Comparison of ENCODE assay signal across 7 cellular contexts in the genomic region with DNA sequence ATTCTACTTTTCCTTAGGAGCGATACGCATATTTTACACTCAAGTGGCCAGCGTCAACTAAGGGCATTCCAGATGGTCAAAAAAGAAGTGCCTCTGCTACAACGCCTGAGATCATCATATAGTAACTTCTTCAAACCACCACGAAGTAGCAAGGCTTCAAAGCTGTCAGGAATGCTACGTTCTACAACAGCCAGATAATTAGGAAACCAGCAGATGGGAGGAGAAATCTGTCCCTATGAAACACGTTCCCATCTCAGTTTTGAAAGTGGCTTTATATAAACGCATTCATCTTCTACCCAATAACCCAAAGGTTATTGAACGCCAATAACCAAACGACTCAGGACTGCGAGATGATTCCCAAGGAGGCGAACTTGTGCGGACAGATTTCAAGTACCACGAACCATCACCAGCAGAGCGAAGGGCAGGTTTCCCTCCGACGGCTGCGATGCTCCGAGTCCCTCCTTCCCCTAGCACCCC.
DNase-seq lines count a peak whose midpoint lies in the region; ATAC-seq and TF ChIP-seq lines count a peak whose summit lies in the region.

No MANE protein-coding gene starts in this region.

- H4K20me1 ChIP-seq in DND-41 (ENCODE audit: insufficient read depth, low read length): peaks cover 16% of the 10 kb centered on the region; the same call in 1 of the 2 replicates

- no peak for DNase-seq in DND-41
- peak; percentile 8 for DNase-seq in germinal center (ENCODE audit: low spot score)
- no peak for DNase-seq in NCI-H2107 treated with DMSO at 0.1 percent for 48 hours (lab: John Stamatoyannopoulos, UW; ENCODE audit: unreplicated experiment)

- ATAC-seq in DND-41 (ENCODE audit: insufficient read depth, low read depth): no peak
- peak; percentile 2 for ATAC-seq in HG02840 (IDR thresholded peaks at IDR 0.05; ENCODE audit: low FRiP score, unreplicated experiment)
- no peak for ATAC-seq in HG03139 (IDR thresholded peaks at IDR 0.05; ENCODE audit: unreplicated experiment)

- H3K27me3 ChIP-seq in DND-41 (ENCODE audit: insufficient read depth, low read length, poor library complexity): no peaks in the 10 kb centered on the region
- no peaks in the 10 kb centered on the region for H3K27me3 ChIP-seq in rectal smooth muscle tissue (ENCODE audit: control insufficient read depth, insufficient read depth, low read length)

- H3K36me3 ChIP-seq in DND-41 (ENCODE audit: insufficient read depth, low read length): peaks cover 17% of the 10 kb centered on the region
- no peaks in the 10 kb centered on the region for H3K36me3 ChIP-seq in rectal smooth muscle tissue (ENCODE audit: control insufficient read depth, insufficient read depth, low read length)

- peak overlapping the region; percentile 89 for H3K4me2 ChIP-seq in DND-41 (ENCODE audit: insufficient read depth, low read length)

- peak overlapping the region; percentile 86 for H3K27ac ChIP-seq in DND-41 (ENCODE audit: low read length)
- peak overlapping the region; percentile 8 for H3K27ac ChIP-seq in rectal smooth muscle tissue (ENCODE audit: low read depth, low read length)

- TF ChIP-seq CTCF in DND-41 (IDR thresholded peaks at IDR 0.05; ENCODE audit: borderline replicate concordance, extremely low read depth, low read length, poor library complexity, severe bottlenecking) (no peak), WI38 (IDR thresholded peaks at IDR 0.05; ENCODE audit: low read depth, low read length) (no peak)

- H3K79me2 ChIP-seq in DND-41 (ENCODE audit: insufficient read depth, low read length): peaks cover 61% of the 10 kb centered on the region

- H3K4me1 ChIP-seq in DND-41 (ENCODE audit: insufficient read depth, low read length): peaks cover 37% of the 10 kb centered on the region
- peaks cover 3% of the 10 kb centered on the region for H3K4me1 ChIP-seq in rectal smooth muscle tissue (ENCODE audit: control insufficient read depth, insufficient read depth, low read length)

- no peaks in the 10 kb centered on the region for H3K9me3 ChIP-seq in DND-41 (ENCODE audit: insufficient read depth, low read length, severe bottlenecking)

- peak overlapping the region; percentile 93 for H2AFZ ChIP-seq in DND-41 (ENCODE audit: low read depth, low read length)

- H3K4me3 ChIP-seq in DND-41 (ENCODE audit: low read depth in 1 of 2, low read length in 2 of 2): peak overlapping the region; percentile 81 to 83; a peak in 3 of 4 replicates
- H3K4me3 ChIP-seq in WI38 (ENCODE audit: low read depth, low read length): peak overlapping the region; percentile 89
- peak overlapping the region; percentile 82 for H3K4me3 ChIP-seq in rectal smooth muscle tissue (ENCODE audit: low read length)

- H3K9ac ChIP-seq in DND-41 (ENCODE audit: low read depth, low read length) (peak overlapping the region; percentile 92), rectal smooth muscle tissue (ENCODE audit: low read length) (peak overlapping the region; percentile 49)
